Comparison of ENCODE assay signal across 20 cellular contexts in genomic region chr1:155105604-155106011, GRCh38. TPM values are rescaled to one million over a fixed set of nuclear protein-coding genes. Genes with fewer than 3 reads are reported as not detected.
DNase-seq lines count a peak whose midpoint lies in the region; ATAC-seq, FAIRE-seq and TF ChIP-seq lines count a peak whose summit lies in the region.
"Had no signal": no experiment of that assay in that cellular context is flagged by ENCODE, and none has a peak within 500 bp of the region (broad histone marks: within the 10 kb centered on the region; RNA-seq: fewer than 3 reads in every experiment).

No MANE protein-coding gene starts in this region.

- H3K4me1 ChIP-seq in colonic mucosa (peaks cover 10% of the 10 kb centered on the region), upper lobe of left lung (peaks cover 3 to 34% (median 15%) of the 10 kb centered on the region in 4 donors)
- H3K4me1 ChIP-seq: testis had no signal

- peak in 2 of 4 donors; percentile 44 to 87 for TF ChIP-seq EP300 in upper lobe of left lung (IDR thresholded peaks at IDR 0.05)

- FAIRE-seq in GM19239 (lab: Jason Lieb, UNC) = no peak
- FAIRE-seq: bronchial epithelial cell had no signal

- H3K4me3 ChIP-seq in colonic mucosa = no peak overlapping the region
- no peak overlapping the region for H3K4me3 ChIP-seq in upper lobe of left lung
- H3K4me3 ChIP-seq: esophagus muscularis mucosa, testis had no signal

- DNase-seq in colonic mucosa (peak; percentile 60), left cardiac atrium (peak; percentile 74), lung microvascular endothelial cell (ENCODE audit: low read depth in 2 of 2) (peak; percentile 17 to 88), upper lobe of left lung (peak in 1 of 2 donors; percentile 91), amniotic stem cell (lab: John Stamatoyannopoulos, UW) (no peak), GM19239 (ENCODE audit: insufficient read length, low spot score) (no peak), NCI-H226 (no peak)
- DNase-seq: activated CD4-positive, alpha-beta T cell treated with anti-CD3 and anti-CD28 coated beads, Interleukin-2, amount 10 ng/mL, durations not matched to agents 24 days and 14 days; activated CD8-positive, alpha-beta memory T cell treated with anti-CD3 and anti-CD28 coated beads, Interleukin-2, amount 50 U/mL, for 4 hours; activated effector memory CD4-positive, alpha-beta T cell treated with anti-CD3 and anti-CD28 coated beads, Interleukin-2, amount 50 U/mL, for 16 hours; DND-41; head of caudate nucleus; Kasumi-1; NCI-H1105 treated with DMSO at 0.1 percent for 48 hours; NCI-H2081 treated with DMSO at 0.1 percent for 48 hours; NCI-H524; stimulated activated CD4-positive, alpha-beta T cell treated with anti-CD3 and anti-CD28 coated beads, Interleukin-15, amount 100 ng/mL, for 24 hours; testis had no signal

- H3K36me3 ChIP-seq in colonic mucosa (no peaks in the 10 kb centered on the region), upper lobe of left lung (no peaks in the 10 kb centered on the region)
- H3K36me3 ChIP-seq: esophagus muscularis mucosa had no signal

- ATAC-seq in left cardiac atrium (peak; percentile 66 to 81), upper lobe of left lung (ENCODE audit: low FRiP score in 2 of 2) (peak; percentile 69 to 93)

- H3K9ac ChIP-seq in colonic mucosa (ENCODE audit: low read depth in 2 of 2, low read length in 2 of 2) = no peak overlapping the region

- intact Hi-C loops in colonic mucosa (cut with DNase I) = no loop called here
- intact Hi-C loops in left cardiac atrium (cut with DNase I) = no loop called here

- TF ChIP-seq CTCF in colonic mucosa (IDR thresholded peaks at IDR 0.05) (no peak), upper lobe of left lung (IDR thresholded peaks at IDR 0.05) (no peak)

- H3K27ac ChIP-seq in colonic mucosa (peak overlapping the region; percentile 21), upper lobe of left lung (peak overlapping the region; percentile 53 to 81 (median 74))
- H3K27ac ChIP-seq: testis had no signal

- WGBS in upper lobe of left lung, 2 donors = 28 to 56% methylated on average over 7 of the region's 7 CpGs

- H3K27me3 ChIP-seq in colonic mucosa (no peaks in the 10 kb centered on the region), upper lobe of left lung (no peaks in the 10 kb centered on the region)
- H3K27me3 ChIP-seq: esophagus muscularis mucosa, testis had no signal

- no peaks in the 10 kb centered on the region for H3K9me3 ChIP-seq in colonic mucosa
- no peaks in the 10 kb centered on the region for H3K9me3 ChIP-seq in upper lobe of left lung
- H3K9me3 ChIP-seq: esophagus muscularis mucosa, testis had no signal

- TF ChIP-seq POLR2A in upper lobe of left lung (IDR thresholded peaks at IDR 0.05) = no peak

RNA-seq across cellular contexts. Expression of gene EFNA1, which starts 22.1 kb away (rescaled TPM):
- total RNA-seq in colonic mucosa = 100 to 1,000 TPM in 1 of 2 donors, 10 to 100 TPM in 1; 61.3 to 125 TPM
- total RNA-seq in left cardiac atrium = 10 to 100 TPM; 33.3 to 39.1 TPM
- 127 and 129 TPM in 2 replicates for total RNA-seq in lung microvascular endothelial cell
- total RNA-seq in upper lobe of left lung = 100 to 1,000 TPM; 131 to 226 (median 164) TPM
- total RNA-seq: activated CD4-positive, alpha-beta T cell treated with anti-CD3 and anti-CD28 coated beads, Interleukin-2, amount 10 ng/mL, durations not matched to agents 24 days and 14 days had no signal

RNA-seq across cellular contexts. Expression of gene EFNA3, which starts 27.0 kb away (rescaled TPM):
- total RNA-seq in colonic mucosa (10 to 100 TPM; 12.7 to 21.4 TPM), left cardiac atrium (1 to 10 TPM; 1.1 to 1.4 TPM), lung microvascular endothelial cell (0.79 and 1.3 TPM in 2 replicates), upper lobe of left lung (1 to 10 TPM in 4 of 6 donors, under 1 TPM in 2; 0.33 to 2.1 (median 1.4) TPM)

RNA-seq across cellular contexts. Expression of gene SLC50A1, which starts 30.0 kb away (rescaled TPM):
- total RNA-seq in colonic mucosa = 100 to 1,000 TPM; 102 to 130 TPM
- 10 to 100 TPM; 12.2 to 13.0 TPM for total RNA-seq in left cardiac atrium
- 36.9 and 41.8 TPM in 2 replicates for total RNA-seq in lung microvascular endothelial cell
- total RNA-seq in upper lobe of left lung = 10 to 100 TPM; 19.9 to 49.9 (median 42.7) TPM

RNA-seq across cellular contexts. Expression of gene DPM3, which starts 34.7 kb away (rescaled TPM):
- total RNA-seq in colonic mucosa = 100 to 1,000 TPM; 149 to 182 TPM
- total RNA-seq in left cardiac atrium = 10 to 100 TPM; 65.8 to 78.6 TPM
- 25.5 and 34.9 TPM in 2 replicates for total RNA-seq in lung microvascular endothelial cell
- 100 to 1,000 TPM in 2 of 6 donors, 10 to 100 TPM in 3, not detected in 1; 25.1 to 112 (median 67.5) TPM for total RNA-seq in upper lobe of left lung

RNA-seq across cellular contexts. Expression of gene EFNA4, which starts 42.1 kb away (rescaled TPM):
- total RNA-seq in colonic mucosa (10 to 100 TPM; 26.1 to 27.2 TPM), left cardiac atrium (1 to 10 TPM; 2.5 to 2.7 TPM), lung microvascular endothelial cell (13.5 and 15.1 TPM in 2 replicates), upper lobe of left lung (1 to 10 TPM; 2.8 to 8.1 (median 7.0) TPM)

Comparison
In these comparisons a context has a peak if more than half of its experiments do, and no peak if none do; other contexts are left out.
1. DNase-seq: peak in colonic mucosa (single experiment), left cardiac atrium (single experiment) and lung microvascular endothelial cell (2 of 2); none in amniotic stem cell (single experiment), GM19239 (single experiment) and NCI-H226 (single experiment).